12 cellular contexts compared by ENCODE assay signal in genomic region chr21:42527127-42527488, GRCh38. TPM values are rescaled to one million over a fixed set of nuclear protein-coding genes. Genes with fewer than 3 reads are reported as not detected.
DNase-seq lines count a peak whose midpoint lies in the region; ATAC-seq lines count a peak whose summit lies in the region.
"Had no signal": no experiment of that assay in that cellular context is flagged by ENCODE, and none has a peak within 500 bp of the region (broad histone marks: within the 10 kb centered on the region; RNA-seq: fewer than 3 reads in every experiment).

No MANE protein-coding gene starts in this region.

- peaks cover 31% of the 10 kb centered on the region for H3K4me1 Mint-ChIP-seq in T-helper 17 cell
- peaks cover 54 to 81% of the 10 kb centered on the region in 2 donors for H3K4me1 Mint-ChIP-seq in stimulated activated naive B cell treated with anti-CD40 and anti-IgM and Interleukin-4, amounts not matched to agents 10 μg/mL and 1 μg/mL and 100 μg/mL, for 72 hours

- H3K36me3 Mint-ChIP-seq in T-helper 17 cell (ENCODE audit: low read depth), result no peaks in the 10 kb centered on the region
- peaks cover 39 to 73% of the 10 kb centered on the region in 2 donors for H3K36me3 Mint-ChIP-seq in stimulated activated naive B cell treated with anti-CD40 and anti-IgM and Interleukin-4, amounts not matched to agents 10 μg/mL and 1 μg/mL and 100 μg/mL, for 72 hours

- no peaks in the 10 kb centered on the region for H3K9me3 Mint-ChIP-seq in stimulated activated naive B cell treated with anti-CD40 and anti-IgM and Interleukin-4, amounts not matched to agents 10 μg/mL and 1 μg/mL and 100 μg/mL, for 72 hours
- H3K9me3 Mint-ChIP-seq: GM23338 had no signal

- no peaks in the 10 kb centered on the region for H3K27me3 Mint-ChIP-seq in T-helper 17 cell
- H3K27me3 Mint-ChIP-seq in stimulated activated naive B cell treated with anti-CD40 and anti-IgM and Interleukin-4, amounts not matched to agents 10 μg/mL and 1 μg/mL and 100 μg/mL, for 72 hours, result no peaks in the 10 kb centered on the region

- peak overlapping the region; percentile 64 for H3K4me3 Mint-ChIP-seq in T-helper 17 cell
- H3K4me3 Mint-ChIP-seq in stimulated activated naive B cell treated with anti-CD40 and anti-IgM and Interleukin-4, amounts not matched to agents 10 μg/mL and 1 μg/mL and 100 μg/mL, for 72 hours, result peak overlapping the region; percentile 52 to 77
- H3K4me3 Mint-ChIP-seq: GM23338 had no signal

- H3K27ac Mint-ChIP-seq in T-helper 17 cell, result peak overlapping the region; percentile 93
- peak overlapping the region; percentile 87 for H3K27ac Mint-ChIP-seq in stimulated activated naive B cell treated with anti-CD40 and anti-IgM and Interleukin-4, amounts not matched to agents 10 μg/mL and 1 μg/mL and 100 μg/mL, for 72 hours

- DNase-seq in activated CD8-positive, alpha-beta memory T cell treated with anti-CD3 and anti-CD28 coated beads for 24 hours, result peak; percentile 56
- DNase-seq in activated CD8-positive, alpha-beta memory T cell treated with anti-CD3 and anti-CD28 coated beads, Interleukin-2, amount 50 U/mL, for 48 hours, result no peak
- no peak for DNase-seq in T-helper 17 cell
- DNase-seq in islet precursor cell, result peak; percentile 11
- no peak for DNase-seq in stimulated activated naive B cell treated with anti-CD40 and anti-IgM and Interleukin-4, amounts not matched to agents 10 μg/mL and 1 μg/mL and 100 μg/mL, for 72 hours
- DNase-seq in C1 segment of cervical spinal cord (lab: John Stamatoyannopoulos, UW), result no peak
- DNase-seq: NCI-H345 had no signal

- no peaks in the 10 kb centered on the region for H3K9me3 ChIP-seq in T-helper 17 cell (ENCODE audit: control insufficient read depth, low read length, poor library complexity, severe bottlenecking)
- H3K9me3 ChIP-seq: body of pancreas had no signal

- ATAC-seq in T-helper 17 cell (no peak), HG03097 (IDR thresholded peaks at IDR 0.05; ENCODE audit: low FRiP score, unreplicated experiment) (no peak), GM21526 (IDR thresholded peaks at IDR 0.05; ENCODE audit: low FRiP score, unreplicated experiment) (no peak)
- ATAC-seq in stimulated activated naive B cell treated with anti-CD40 and anti-IgM and Interleukin-4, amounts not matched to agents 10 μg/mL and 1 μg/mL and 100 μg/mL, for 72 hours (replicated peaks), result no peak
- ATAC-seq: GM23338 had no signal

RNA-seq across cellular contexts. Expression of gene SLC37A1, which starts 13.5 kb away (rescaled TPM):
- 10 to 100 TPM; 21.0 to 24.0 TPM for total RNA-seq in T-helper 17 cell

RNA-seq across cellular contexts. Expression of gene RSPH1, which starts 31.1 kb away (rescaled TPM):
- total RNA-seq in T-helper 17 cell, result under 1 TPM in 1 of 2 donors, not detected in 1; 0.47 TPM
- total RNA-seq: GM23338, Right ventricle myocardium superior had no signal

Comparison
In these comparisons a context has a peak if more than half of its experiments do, and no peak if none do; other contexts are left out.
1. DNase-seq: peak in activated CD8-positive, alpha-beta memory T cell treated with anti-CD3 and anti-CD28 coated beads for 24 hours (single experiment) and islet precursor cell (single experiment); none in activated CD8-positive, alpha-beta memory T cell treated with anti-CD3 and anti-CD28 coated beads, Interleukin-2, amount 50 U/mL, for 48 hours (single experiment), T-helper 17 cell (0 of 3), stimulated activated naive B cell treated with anti-CD40 and anti-IgM and Interleukin-4, amounts not matched to agents 10 μg/mL and 1 μg/mL and 100 μg/mL, for 72 hours (single experiment) and C1 segment of cervical spinal cord (0 of 14).